ENCODE assay signal across 23 cellular contexts in genomic region chr12:51639361-51639760, GRCh38.
"Had no signal": no experiment of that assay in that cellular context is flagged by ENCODE, and none has a peak within 500 bp of the region (broad histone marks: within the 10 kb centered on the region; RNA-seq: fewer than 3 reads in every experiment).

No MANE protein-coding gene starts in this region.

- H3K27me3 Mint-ChIP-seq: stimulated activated naive CD8-positive, alpha-beta T cell treated with anti-CD3 and anti-CD28 coated beads, Interleukin-15, amount 100 ng/mL, for 72 hours had no signal

- H3K27me3 ChIP-seq: ascending aorta, breast epithelium, foreskin keratinocyte, ovary, vagina had no signal

- H3K4me3 ChIP-seq: ascending aorta, breast epithelium, coronary artery, ovary, psoas muscle, skin epidermis, vagina had no signal

- H3K27ac ChIP-seq: ascending aorta, breast epithelium, coronary artery, foreskin keratinocyte, ovary, psoas muscle, skin epidermis, vagina had no signal

- H3K4me1 Mint-ChIP-seq: activated B cell treated with CpG ODN at 0.5 μM for 24 hours; activated CD8-positive, alpha-beta memory T cell treated with anti-CD3 and anti-CD28 coated beads, Interleukin-2, amount 10 ng/mL, durations not matched to agents 7 days and 5 days; naive thymus-derived CD8-positive, alpha-beta T cell; stimulated activated naive CD8-positive, alpha-beta T cell treated with anti-CD3 and anti-CD28 coated beads, Interleukin-15, amount 100 ng/mL, for 72 hours had no signal

- H3K4me3 Mint-ChIP-seq: activated B cell treated with CpG ODN at 0.5 μM for 24 hours; activated CD8-positive, alpha-beta memory T cell treated with anti-CD3 and anti-CD28 coated beads, Interleukin-2, amount 10 ng/mL, durations not matched to agents 7 days and 5 days; activated T-cell treated with anti-CD3 and anti-CD28 coated beads, Interleukin-2, amount 50 U/mL, for 4 hours; naive thymus-derived CD8-positive, alpha-beta T cell; stimulated activated naive CD8-positive, alpha-beta T cell treated with anti-CD3 and anti-CD28 coated beads, Interleukin-15, amount 100 ng/mL, for 72 hours; T-helper 2 cell treated with Interferon-gamma antibody and Interleukin-4, amounts not matched to agents 5 μg/mL and 100 μg/mL, for 36 hours had no signal

- H3K9me3 Mint-ChIP-seq: T-helper 2 cell treated with Interferon-gamma antibody and Interleukin-4, amounts not matched to agents 5 μg/mL and 100 μg/mL, for 36 hours had no signal

- H3K27ac Mint-ChIP-seq: activated B cell treated with CpG ODN at 0.5 μM for 24 hours; activated CD8-positive, alpha-beta memory T cell treated with anti-CD3 and anti-CD28 coated beads, Interleukin-2, amount 10 ng/mL, durations not matched to agents 7 days and 5 days; naive thymus-derived CD8-positive, alpha-beta T cell; stimulated activated naive CD8-positive, alpha-beta T cell treated with anti-CD3 and anti-CD28 coated beads, Interleukin-15, amount 100 ng/mL, for 72 hours; T-helper 2 cell treated with Interferon-gamma antibody and Interleukin-4, amounts not matched to agents 5 μg/mL and 100 μg/mL, for 36 hours had no signal

- DNase-seq: activated B cell treated with CpG ODN at 0.5 μM for 24 hours; activated CD8-positive, alpha-beta memory T cell treated with anti-CD3 and anti-CD28 coated beads, Interleukin-2, amount 10 ng/mL, durations not matched to agents 7 days and 5 days; activated naive CD4-positive, alpha-beta T cell treated with anti-CD3 and anti-CD28 coated beads, Interleukin-2, amount 50 U/mL, for 16 hours; activated T-cell treated with anti-CD3 and anti-CD28 coated beads, Interleukin-2, amount 50 U/mL, for 4 hours; glutamatergic neuron; hippocampal formation; left cardiac atrium; mesendoderm; naive thymus-derived CD8-positive, alpha-beta T cell; ovary; psoas muscle; right cardiac atrium; stimulated activated CD4-positive, alpha-beta T cell treated with anti-CD3 and anti-CD28 coated beads, Interleukin-4, amount 100 ng/mL, for 1 hour; stimulated activated naive CD8-positive, alpha-beta T cell treated with anti-CD3 and anti-CD28 coated beads, Interleukin-15, amount 100 ng/mL, for 72 hours; trophoblast cell had no signal

- FAIRE-seq: islet of Langerhans had no signal

- H3K9me3 ChIP-seq: ascending aorta, ovary, psoas muscle had no signal

- H3K36me3 ChIP-seq: ascending aorta, breast epithelium, ovary, vagina had no signal

- ATAC-seq: activated CD8-positive, alpha-beta memory T cell treated with anti-CD3 and anti-CD28 coated beads, Interleukin-2, amount 10 ng/mL, durations not matched to agents 7 days and 5 days; activated T-cell treated with anti-CD3 and anti-CD28 coated beads, Interleukin-2, amount 50 U/mL, for 4 hours; foreskin keratinocyte; left cardiac atrium; naive thymus-derived CD8-positive, alpha-beta T cell; psoas muscle; right cardiac atrium; stimulated activated naive CD8-positive, alpha-beta T cell treated with anti-CD3 and anti-CD28 coated beads, Interleukin-15, amount 100 ng/mL, for 72 hours had no signal

- H3K36me3 Mint-ChIP-seq: activated CD8-positive, alpha-beta memory T cell treated with anti-CD3 and anti-CD28 coated beads, Interleukin-2, amount 10 ng/mL, durations not matched to agents 7 days and 5 days had no signal

- H3K4me1 ChIP-seq: ascending aorta, breast epithelium, psoas muscle, vagina had no signal
